ENCODE assay signal across 28 cellular contexts in genomic region chrX:2374086-2374485, GRCh38.
DNase-seq lines count a peak whose midpoint lies in the region; TF ChIP-seq lines count a peak whose summit lies in the region.
"Had no signal": no experiment of that assay in that cellular context is flagged by ENCODE, and none has a peak within 500 bp of the region (broad histone marks: within the 10 kb centered on the region; RNA-seq: fewer than 3 reads in every experiment).

No MANE protein-coding gene starts in this region.

- H3K9me3 Mint-ChIP-seq in CD8-positive, alpha-beta memory T cell = peaks cover 0 to 3% (median 0%) of the 10 kb centered on the region in 5 donors
- H3K9me3 Mint-ChIP-seq: activated naive CD4-positive, alpha-beta T cell treated with anti-CD3 and anti-CD28 coated beads, Interleukin-2, amount 50 U/mL, for 24 hours; activated T-cell treated with anti-CD3 and anti-CD28 coated beads, Interleukin-2, amount 50 U/mL, for 72 hours had no signal

- H3K27me3 ChIP-seq in CD8-positive, alpha-beta memory T cell (ENCODE audit: insufficient read depth, low read length, poor library complexity, severe bottlenecking) = no peaks in the 10 kb centered on the region
- H3K27me3 ChIP-seq in neutrophil = no peaks in the 10 kb centered on the region
- H3K27me3 ChIP-seq: BLaER1, colonic mucosa, ovary, Peyer's patch, right atrium auricular region had no signal

- H3K4me3 Mint-ChIP-seq in CD8-positive, alpha-beta memory T cell = peak overlapping the region in 1 of 7 donors; percentile 58
- H3K4me3 Mint-ChIP-seq: activated naive CD4-positive, alpha-beta T cell treated with anti-CD3 and anti-CD28 coated beads, Interleukin-2, amount 50 U/mL, for 24 hours; activated T-cell treated with anti-CD3 and anti-CD28 coated beads, Interleukin-2, amount 50 U/mL, for 72 hours; brain had no signal

- POLR2A ChIA-PET in CD8-positive, alpha-beta memory T cell (lab: Charles Lee) = no interaction called here
- POLR2A ChIA-PET in RWPE1 (lab: Yijun Ruan, JAX; ENCODE audit: low non-redundant PET) = no interaction called here

- peaks cover 4% of the 10 kb centered on the region for H3K4me1 ChIP-seq in CD8-positive, alpha-beta memory T cell (ENCODE audit: insufficient read depth, low read length)
- peaks cover 17 to 21% of the 10 kb centered on the region in 2 experiments for H3K4me1 ChIP-seq in neutrophil (ENCODE audit: control insufficient read depth in 1 of 2, insufficient read depth in 1 of 2, low read depth in 1 of 2, low read length in 1 of 2)
- H3K4me1 ChIP-seq: colonic mucosa, Peyer's patch, right atrium auricular region had no signal

- H3K9me3 ChIP-seq in CD8-positive, alpha-beta memory T cell (ENCODE audit: low read length) = no peaks in the 10 kb centered on the region
- H3K9me3 ChIP-seq in neutrophil = no peaks in the 10 kb centered on the region
- H3K9me3 ChIP-seq: colonic mucosa, ovary, Peyer's patch, right atrium auricular region had no signal

- H3K27ac ChIP-seq in CD8-positive, alpha-beta memory T cell (ENCODE audit: low read depth, low read length) = no peak overlapping the region
- peak overlapping the region; percentile 83 for H3K27ac ChIP-seq in neutrophil
- H3K27ac ChIP-seq in RWPE1 = no peak overlapping the region
- H3K27ac ChIP-seq: BLaER1, colonic mucosa, ovary, Peyer's patch, right atrium auricular region, SK-N-MC had no signal

- DNase-seq in CD8-positive, alpha-beta memory T cell = no peak
- peak; percentile 31 for DNase-seq in M059J (ENCODE audit: low read depth)
- peak; percentile 75 for DNase-seq in dedifferentiated amniotic fluid mesenchymal stem cell (ENCODE audit: extremely low spot score)
- no peak for DNase-seq in iPS-NIHi7 (ENCODE audit: extremely low spot score)
- DNase-seq in RWPE1 (ENCODE audit: low spot score) = no peak
- DNase-seq in NCI-H128 (lab: John Stamatoyannopoulos, UW; ENCODE audit: unreplicated experiment) = no peak
- DNase-seq in NCI-H1436 (lab: John Stamatoyannopoulos, UW) = no peak
- DNase-seq: activated CD4-positive, CD25-positive, alpha-beta regulatory T cell treated with anti-CD3 and anti-CD28 coated beads, Interleukin-2, amount 50 U/mL, for 72 hours; activated T-cell treated with anti-CD3 and anti-CD28 coated beads, Interleukin-2, amount 50 U/mL, for 72 hours; colonic mucosa; GDM1; hypothalamus; KBM-7; kidney; MV-4-11; NCI-H2029; NCI-H510A; ovary; Peyer's patch; stimulated activated CD4-positive, alpha-beta T cell treated with anti-CD3 and anti-CD28 coated beads, Interleukin-12 subunit alpha, Interleukin-12 subunit beta, amount 100 ng/mL, for 4 hours; T1000 had no signal

- no peaks in the 10 kb centered on the region for H3K27me3 Mint-ChIP-seq in CD8-positive, alpha-beta memory T cell
- H3K27me3 Mint-ChIP-seq: activated naive CD4-positive, alpha-beta T cell treated with anti-CD3 and anti-CD28 coated beads, Interleukin-2, amount 50 U/mL, for 24 hours; brain had no signal

- H3K4me1 Mint-ChIP-seq in CD8-positive, alpha-beta memory T cell = peaks cover 14 to 27% (median 19%) of the 10 kb centered on the region in 3 donors
- H3K4me1 Mint-ChIP-seq: activated naive CD4-positive, alpha-beta T cell treated with anti-CD3 and anti-CD28 coated beads, Interleukin-2, amount 50 U/mL, for 24 hours; brain had no signal

- peak overlapping the region in 7 of 8 donors; percentile 66 to 93 (median 80) for H3K27ac Mint-ChIP-seq in CD8-positive, alpha-beta memory T cell
- H3K27ac Mint-ChIP-seq: activated naive CD4-positive, alpha-beta T cell treated with anti-CD3 and anti-CD28 coated beads, Interleukin-2, amount 50 U/mL, for 24 hours; activated T-cell treated with anti-CD3 and anti-CD28 coated beads, Interleukin-2, amount 50 U/mL, for 72 hours; brain had no signal

- CTCF ChIA-PET in CD8-positive, alpha-beta memory T cell (lab: Charles Lee) = no interaction called here
- CTCF ChIA-PET in RWPE1 (lab: Yijun Ruan, JAX) = no interaction called here

- no peaks in the 10 kb centered on the region for H3K36me3 ChIP-seq in CD8-positive, alpha-beta memory T cell (ENCODE audit: insufficient read depth, low read length)
- H3K36me3 ChIP-seq in neutrophil = peaks cover 7% of the 10 kb centered on the region
- H3K36me3 ChIP-seq: colonic mucosa, ovary, Peyer's patch, right atrium auricular region had no signal

- H3K4me3 ChIP-seq in CD8-positive, alpha-beta memory T cell (ENCODE audit: low read length) = no peak overlapping the region
- H3K4me3 ChIP-seq in neutrophil (ENCODE audit: low read depth in 1 of 2, low read length in 1 of 2) = no peak overlapping the region
- H3K4me3 ChIP-seq: BLaER1, colonic mucosa, GM12878, ovary, Peyer's patch, right atrium auricular region, SK-N-MC had no signal

- no peak for TF ChIP-seq CTCF in neutrophil (IDR thresholded peaks at IDR 0.05)
- TF ChIP-seq CTCF in RWPE1 (conservative IDR thresholded peaks at IDR 0.05; ENCODE audit: low read depth) = no peak

- peaks cover 16 to 32% (median 23%) of the 10 kb centered on the region in 3 donors for H3K36me3 Mint-ChIP-seq in CD8-positive, alpha-beta memory T cell

Comparison
In these comparisons a context has a peak if more than half of its experiments do, and no peak if none do; other contexts are left out.
1. DNase-seq: peak in M059J (single experiment) and dedifferentiated amniotic fluid mesenchymal stem cell (single experiment); none in CD8-positive, alpha-beta memory T cell (0 of 5), iPS-NIHi7 (single experiment), RWPE1 (single experiment), NCI-H128 (single experiment) and NCI-H1436 (single experiment).